ENCODE assay signal across 8 cellular contexts in genomic region chr22:46070215-46070721, GRCh38.
A peak's percentile ranks its signal among the peaks of the same experiment; 100 is the strongest.
DNase-seq lines count a peak whose midpoint lies in the region; ATAC-seq, FAIRE-seq and TF ChIP-seq lines count a peak whose summit lies in the region.

No MANE protein-coding gene starts in this region.

- H3K4me3 Mint-ChIP-seq in activated naive CD8-positive, alpha-beta T cell treated with anti-CD3 and anti-CD28 coated beads, Interleukin-2, amount 10 ng/mL, durations not matched to agents 7 days and 5 days: peak overlapping the region; percentile 84

- peaks cover 3% of the 10 kb centered on the region for H3K79me2 ChIP-seq in smooth muscle cell (ENCODE audit: low read depth)

- TF ChIP-seq CTCF in GM12865 (IDR thresholded peaks at IDR 0.05; ENCODE audit: insufficient read depth, low read depth, low read length, missing control alignments): no peak
- no peak for TF ChIP-seq CTCF in smooth muscle cell (IDR thresholded peaks at IDR 0.05; ENCODE audit: borderline replicate concordance, insufficient read depth, poor library complexity, severe bottlenecking)

- H3K9ac ChIP-seq in iPS-18a (ENCODE audit: low read length) (no peak overlapping the region), smooth muscle cell (ENCODE audit: low read depth) (peak overlapping the region; percentile 33)

- peak; percentile 20 for ATAC-seq in activated naive CD8-positive, alpha-beta T cell treated with anti-CD3 and anti-CD28 coated beads, Interleukin-2, amount 10 ng/mL, durations not matched to agents 7 days and 5 days (ENCODE audit: low read depth)
- no peak for ATAC-seq in GM21360 (IDR thresholded peaks at IDR 0.05; ENCODE audit: unreplicated experiment)
- ATAC-seq in GM21717 (IDR thresholded peaks at IDR 0.05; ENCODE audit: unreplicated experiment): no peak

- H3K9me3 ChIP-seq in iPS-18a (ENCODE audit: control insufficient read depth, low read depth, low read length) (no peaks in the 10 kb centered on the region), smooth muscle cell (replicated peaks; ENCODE audit: low read depth) (no peaks in the 10 kb centered on the region)

- no peaks in the 10 kb centered on the region for H3K36me3 Mint-ChIP-seq in activated naive CD8-positive, alpha-beta T cell treated with anti-CD3 and anti-CD28 coated beads, Interleukin-2, amount 10 ng/mL, durations not matched to agents 7 days and 5 days

- peaks cover 8% of the 10 kb centered on the region for H3F3A ChIP-seq in smooth muscle cell (ENCODE audit: low read depth)

- H3K4me3 ChIP-seq in GM12865 (ENCODE audit: low read depth, low read length) (peak overlapping the region; percentile 80), iPS-18a (ENCODE audit: low read length) (peak overlapping the region; percentile 67), smooth muscle cell (peak overlapping the region; percentile 83)

- no peaks in the 10 kb centered on the region for H3K9me3 Mint-ChIP-seq in activated naive CD8-positive, alpha-beta T cell treated with anti-CD3 and anti-CD28 coated beads, Interleukin-2, amount 10 ng/mL, durations not matched to agents 7 days and 5 days

- H3K27ac ChIP-seq in iPS-18a (ENCODE audit: low read length): no peak overlapping the region
- H3K27ac ChIP-seq in smooth muscle cell (ENCODE audit: low read depth): peak overlapping the region; percentile 72

- H3K27ac Mint-ChIP-seq in activated naive CD8-positive, alpha-beta T cell treated with anti-CD3 and anti-CD28 coated beads, Interleukin-2, amount 10 ng/mL, durations not matched to agents 7 days and 5 days: peak overlapping the region; percentile 81

- TF ChIP-seq POLR2A in H54 (IDR thresholded peaks at IDR 0.05; ENCODE audit: low read depth, low read length): no peak

- WGBS in smooth muscle cell (ENCODE audit: low lambda C conversion rate): 4% methylated on average over 22 of the region's 44 CpGs

- H3K4me1 Mint-ChIP-seq in activated naive CD8-positive, alpha-beta T cell treated with anti-CD3 and anti-CD28 coated beads, Interleukin-2, amount 10 ng/mL, durations not matched to agents 7 days and 5 days: peaks cover 24% of the 10 kb centered on the region

- peak; percentile 59 for DNase-seq in GM12865 (ENCODE audit: low read depth)
- peak; percentile 31 to 53 for DNase-seq in Kasumi-1 (lab: John Stamatoyannopoulos, UW)
- DNase-seq in activated naive CD8-positive, alpha-beta T cell treated with anti-CD3 and anti-CD28 coated beads, Interleukin-2, amount 10 ng/mL, durations not matched to agents 7 days and 5 days: peak; percentile 55
- DNase-seq in smooth muscle cell (lab: John Stamatoyannopoulos, UW; ENCODE audit: unreplicated experiment): no peak
- DNase-seq in H54 (ENCODE audit: insufficient read length, low spot score): no peak

- H3K27me3 ChIP-seq in iPS-18a (ENCODE audit: control insufficient read depth, insufficient read depth, low read length) (peaks cover 76% of the 10 kb centered on the region), smooth muscle cell (ENCODE audit: low read depth) (peaks cover 52% of the 10 kb centered on the region)

- H3K4me1 ChIP-seq in iPS-18a (ENCODE audit: control insufficient read depth, low read depth, low read length): no peaks in the 10 kb centered on the region
- H3K4me1 ChIP-seq in smooth muscle cell (ENCODE audit: low read depth): peaks cover 4% of the 10 kb centered on the region

- peak overlapping the region; percentile 97 for H3K4me2 ChIP-seq in smooth muscle cell

- H2AFZ ChIP-seq in smooth muscle cell (ENCODE audit: low read depth): peak overlapping the region; percentile 48

- FAIRE-seq in H54 (lab: Jason Lieb, UNC): no peak

- POLR2A ChIA-PET in activated naive CD8-positive, alpha-beta T cell treated with anti-CD3 and anti-CD28 coated beads, Interleukin-2, amount 10 ng/mL, durations not matched to agents 7 days and 5 days (lab: Charles Lee): interaction anchor here (1.0 to 2.8 kb wide), 6 partner anchors 14 to 64 kb away, joined by 4 to 58 read pairs (median 8); no protein-coding TSS in a partner anchor

- no peaks in the 10 kb centered on the region for H3K27me3 Mint-ChIP-seq in activated naive CD8-positive, alpha-beta T cell treated with anti-CD3 and anti-CD28 coated beads, Interleukin-2, amount 10 ng/mL, durations not matched to agents 7 days and 5 days

- peaks cover 22% of the 10 kb centered on the region for H4K20me1 ChIP-seq in smooth muscle cell (ENCODE audit: low read depth)

- H3K36me3 ChIP-seq in iPS-18a (ENCODE audit: control insufficient read depth, low read depth, low read length) (no peaks in the 10 kb centered on the region), smooth muscle cell (ENCODE audit: low read depth) (no peaks in the 10 kb centered on the region)

Comparison
In these comparisons a context has a peak if more than half of its experiments do, and no peak if none do; other contexts are left out.
1. DNase-seq: peak in GM12865 (single experiment), Kasumi-1 (2 of 2) and activated naive CD8-positive, alpha-beta T cell treated with anti-CD3 and anti-CD28 coated beads, Interleukin-2, amount 10 ng/mL, durations not matched to agents 7 days and 5 days (single experiment); none in smooth muscle cell (single experiment) and H54 (single experiment).
2. Peak in every context shown above with its lines, with median percentiles within 50 percentile points of each other: H3K4me3 ChIP-seq.